In the genomic region with DNA sequence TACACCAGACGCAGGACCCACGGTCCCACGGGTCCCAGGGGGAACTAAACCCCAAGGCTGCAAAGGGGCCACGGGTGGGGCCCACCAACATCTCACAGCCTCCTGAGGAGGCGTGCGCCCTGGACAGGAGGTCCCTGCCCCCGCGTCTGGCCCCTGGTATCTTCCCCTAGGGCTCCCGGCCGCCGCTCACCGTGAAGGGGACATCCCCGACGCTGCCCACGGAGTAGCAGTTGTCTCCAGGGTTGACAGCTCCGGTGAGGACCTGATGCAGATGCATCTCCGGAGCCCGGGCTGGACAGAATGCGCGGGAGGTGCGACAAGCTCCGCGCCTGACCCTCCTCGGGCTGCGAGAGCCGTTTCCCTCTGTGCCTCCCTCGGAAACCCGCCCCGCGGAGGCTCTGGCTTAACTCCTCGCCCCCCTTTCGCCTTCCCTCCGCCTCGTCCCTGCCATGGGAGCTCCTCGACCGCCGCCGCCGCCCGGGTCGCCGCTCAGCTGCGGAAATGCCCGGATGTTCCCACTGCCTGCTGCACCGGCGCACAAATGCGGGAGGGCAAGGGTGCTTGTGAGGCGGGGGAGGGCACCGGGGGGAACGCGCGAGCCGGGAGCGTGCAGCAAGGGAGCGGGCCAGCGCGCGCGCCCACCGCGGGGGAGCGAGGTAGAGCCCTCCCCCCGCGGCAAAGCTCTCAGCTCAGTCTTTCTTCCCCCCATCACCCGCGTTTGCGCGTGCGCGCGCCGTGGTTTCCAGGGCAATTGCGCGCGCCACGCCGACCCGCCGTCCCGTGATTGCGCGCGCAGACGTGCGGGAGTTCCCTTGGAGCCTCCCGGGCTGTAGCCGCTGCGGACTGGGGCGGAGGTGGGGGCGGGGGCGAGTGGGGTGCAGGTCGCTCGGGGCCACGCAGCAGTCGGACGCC, we compare ENCODE assay signal across 1 cellular context.
TF ChIP-seq lines count a peak whose summit lies in the region.

A gene with protein sequence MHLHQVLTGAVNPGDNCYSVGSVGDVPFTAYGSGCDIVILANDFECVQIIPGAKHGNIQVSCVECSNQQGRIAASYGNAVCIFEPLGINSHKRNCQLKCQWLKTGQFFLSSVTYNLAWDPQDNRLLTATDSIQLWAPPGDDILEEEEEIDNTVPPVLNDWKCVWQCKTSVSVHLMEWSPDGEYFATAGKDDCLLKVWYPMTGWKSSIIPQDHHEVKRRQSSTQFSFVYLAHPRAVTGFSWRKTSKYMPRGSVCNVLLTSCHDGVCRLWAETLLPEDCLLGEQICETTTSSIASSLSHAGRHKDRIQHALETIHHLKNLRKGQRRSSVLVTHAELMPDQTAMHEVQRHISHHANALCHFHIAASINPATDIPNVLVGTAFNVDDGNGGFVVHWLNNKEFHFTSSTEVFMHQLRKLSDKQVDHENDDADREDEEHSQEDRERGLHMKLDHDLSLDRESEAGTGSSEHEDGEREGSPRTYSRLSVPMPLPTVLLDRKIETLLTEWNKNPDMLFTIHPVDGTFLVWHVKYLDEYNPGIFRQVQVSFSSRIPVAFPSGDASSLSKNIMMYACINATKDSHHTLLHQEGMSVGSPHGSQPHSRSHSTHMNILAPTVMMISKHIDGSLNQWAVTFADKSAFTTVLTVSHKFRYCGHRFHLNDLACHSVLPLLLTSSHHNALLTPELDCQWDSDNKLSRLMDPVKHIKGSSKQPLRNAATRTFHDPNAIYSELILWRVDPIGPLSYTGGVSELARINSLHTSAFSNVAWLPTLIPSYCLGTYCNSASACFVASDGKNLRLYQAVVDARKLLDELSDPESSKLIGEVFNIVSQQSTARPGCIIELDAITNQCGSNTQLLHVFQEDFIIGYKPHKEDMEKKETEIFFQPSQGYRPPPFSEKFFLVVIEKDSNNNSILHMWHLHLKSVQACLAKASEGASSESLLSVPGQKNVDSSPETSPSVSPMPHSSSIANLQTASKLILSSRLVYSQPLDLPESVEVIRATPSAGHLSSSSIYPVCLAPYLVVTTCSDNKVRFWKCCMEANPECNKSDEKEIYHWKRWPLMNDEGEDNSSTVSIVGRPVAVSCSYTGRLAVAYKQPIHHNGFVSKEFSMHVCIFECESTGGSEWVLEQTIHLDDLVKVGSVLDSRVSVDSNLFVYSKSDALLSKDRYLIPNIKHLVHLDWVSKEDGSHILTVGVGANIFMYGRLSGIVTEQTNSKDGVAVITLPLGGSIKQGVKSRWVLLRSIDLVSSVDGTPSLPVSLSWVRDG (N-terminal part only) (minus strand): TSS at position 503 of the 912 bp plus-strand sequence. CDS start 226 bp downstream, at position 277.

TF ChIP-seq in HepG2, 621 proteins besides CTCF, POLR2A, EP300 and RAD21 (continued from another document and continues in another):
- TF ChIP-seq, protein P1, sequence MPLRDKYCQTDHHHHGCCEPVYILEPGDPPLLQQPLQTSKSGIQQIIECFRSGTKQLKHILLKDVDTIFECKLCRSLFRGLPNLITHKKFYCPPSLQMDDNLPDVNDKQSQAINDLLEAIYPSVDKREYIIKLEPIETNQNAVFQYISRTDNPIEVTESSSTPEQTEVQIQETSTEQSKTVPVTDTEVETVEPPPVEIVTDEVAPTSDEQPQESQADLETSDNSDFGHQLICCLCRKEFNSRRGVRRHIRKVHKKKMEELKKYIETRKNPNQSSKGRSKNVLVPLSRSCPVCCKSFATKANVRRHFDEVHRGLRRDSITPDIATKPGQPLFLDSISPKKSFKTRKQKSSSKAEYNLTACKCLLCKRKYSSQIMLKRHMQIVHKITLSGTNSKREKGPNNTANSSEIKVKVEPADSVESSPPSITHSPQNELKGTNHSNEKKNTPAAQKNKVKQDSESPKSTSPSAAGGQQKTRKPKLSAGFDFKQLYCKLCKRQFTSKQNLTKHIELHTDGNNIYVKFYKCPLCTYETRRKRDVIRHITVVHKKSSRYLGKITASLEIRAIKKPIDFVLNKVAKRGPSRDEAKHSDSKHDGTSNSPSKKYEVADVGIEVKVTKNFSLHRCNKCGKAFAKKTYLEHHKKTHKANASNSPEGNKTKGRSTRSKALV (CRISPR knock-in tag; IDR thresholded peaks at IDR 0.05) = 0 out of 2 replicates have a peak, but pooled peaks have one; percentile 11
- peak; percentile 21; the same call in 1 of the 2 replicates for TF ChIP-seq MED1 (CRISPR knock-in tag; IDR thresholded peaks at IDR 0.05)
- no peak for TF ChIP-seq SOX6 (IDR thresholded peaks at IDR 0.05)
- peak; percentile 34; the same call in 1 of the 2 replicates for TF ChIP-seq SOX6 (CRISPR knock-in tag; IDR thresholded peaks at IDR 0.05)
- TF ChIP-seq CENPT (CRISPR knock-in tag; IDR thresholded peaks at IDR 0.05; ENCODE audit: low read depth) = 0 out of 2 replicates have a peak, but pooled peaks have one; percentile 32
- TF ChIP-seq POLR2AphosphoS5 (IDR thresholded peaks at IDR 0.05; ENCODE audit: low read depth, low read length) = peak; percentile 48
- TF ChIP-seq CREB1 (IDR thresholded peaks at IDR 0.05) = no peak
- no peak for TF ChIP-seq CREB1 (CRISPR knock-in tag; IDR thresholded peaks at IDR 0.05)
- TF ChIP-seq MTF2 (CRISPR knock-in tag; IDR thresholded peaks at IDR 0.05; ENCODE audit: borderline replicate concordance) = no peak
- peak; percentile 55 for TF ChIP-seq ZNF501 (CRISPR knock-in tag; IDR thresholded peaks at IDR 0.05)
- TF ChIP-seq THYN1 (CRISPR knock-in tag; IDR thresholded peaks at IDR 0.05; ENCODE audit: borderline replicate concordance, low read depth) = no peak
- peak; percentile 77; the same call in 1 of the 2 replicates for TF ChIP-seq ZNF619 (CRISPR knock-in tag; IDR thresholded peaks at IDR 0.05)
- 0 out of 2 replicates have a peak, but pooled peaks have one; percentile 19 for TF ChIP-seq ZNF556 (CRISPR knock-in tag; IDR thresholded peaks at IDR 0.05; ENCODE audit: borderline replicate concordance)
- TF ChIP-seq, protein P2, sequence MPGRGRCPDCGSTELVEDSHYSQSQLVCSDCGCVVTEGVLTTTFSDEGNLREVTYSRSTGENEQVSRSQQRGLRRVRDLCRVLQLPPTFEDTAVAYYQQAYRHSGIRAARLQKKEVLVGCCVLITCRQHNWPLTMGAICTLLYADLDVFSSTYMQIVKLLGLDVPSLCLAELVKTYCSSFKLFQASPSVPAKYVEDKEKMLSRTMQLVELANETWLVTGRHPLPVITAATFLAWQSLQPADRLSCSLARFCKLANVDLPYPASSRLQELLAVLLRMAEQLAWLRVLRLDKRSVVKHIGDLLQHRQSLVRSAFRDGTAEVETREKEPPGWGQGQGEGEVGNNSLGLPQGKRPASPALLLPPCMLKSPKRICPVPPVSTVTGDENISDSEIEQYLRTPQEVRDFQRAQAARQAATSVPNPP (CRISPR knock-in tag; IDR thresholded peaks at IDR 0.05) = no peak
- TF ChIP-seq ZFP82 (CRISPR knock-in tag; IDR thresholded peaks at IDR 0.05; ENCODE audit: borderline replicate concordance) = no peak
- no peak for TF ChIP-seq AKAP8 (CRISPR knock-in tag; IDR thresholded peaks at IDR 0.05)
- TF ChIP-seq BHLHE40 (IDR thresholded peaks at IDR 0.05; ENCODE audit: low read length) = 0 out of 2 replicates have a peak, but pooled peaks have one; percentile 15
- TF ChIP-seq KLF11 (CRISPR knock-in tag; IDR thresholded peaks at IDR 0.05) = no peak
- peak; percentile 72 for TF ChIP-seq RBM39 (IDR thresholded peaks at IDR 0.05; ENCODE audit: low read depth, low read length, poor library complexity, severe bottlenecking)
- no peak for TF ChIP-seq NONO (IDR thresholded peaks at IDR 0.05)
- peak; percentile 87 for TF ChIP-seq NONO (CRISPR knock-in tag; conservative IDR thresholded peaks at IDR 0.05)
- no peak for TF ChIP-seq ZNF3 (CRISPR knock-in tag; IDR thresholded peaks at IDR 0.05)
- TF ChIP-seq HDAC1 (CRISPR knock-in tag; IDR thresholded peaks at IDR 0.05) = peak; percentile 74
- no peak for TF ChIP-seq ZNF737 (CRISPR knock-in tag; IDR thresholded peaks at IDR 0.05; ENCODE audit: borderline replicate concordance)
- peak; percentile 79 for TF ChIP-seq SPEN (CRISPR knock-in tag; IDR thresholded peaks at IDR 0.05; ENCODE audit: low read depth)
- TF ChIP-seq ZBTB1 (CRISPR knock-in tag; IDR thresholded peaks at IDR 0.05; ENCODE audit: borderline replicate concordance) = no peak
- peak; percentile 40; the same call in 1 of the 2 replicates for TF ChIP-seq MYC (CRISPR knock-in tag; IDR thresholded peaks at IDR 0.05; ENCODE audit: borderline replicate concordance)
- TF ChIP-seq POGZ (CRISPR knock-in tag; IDR thresholded peaks at IDR 0.05) = peak; percentile 37; the same call in 1 of the 2 replicates
- TF ChIP-seq, protein P3, sequence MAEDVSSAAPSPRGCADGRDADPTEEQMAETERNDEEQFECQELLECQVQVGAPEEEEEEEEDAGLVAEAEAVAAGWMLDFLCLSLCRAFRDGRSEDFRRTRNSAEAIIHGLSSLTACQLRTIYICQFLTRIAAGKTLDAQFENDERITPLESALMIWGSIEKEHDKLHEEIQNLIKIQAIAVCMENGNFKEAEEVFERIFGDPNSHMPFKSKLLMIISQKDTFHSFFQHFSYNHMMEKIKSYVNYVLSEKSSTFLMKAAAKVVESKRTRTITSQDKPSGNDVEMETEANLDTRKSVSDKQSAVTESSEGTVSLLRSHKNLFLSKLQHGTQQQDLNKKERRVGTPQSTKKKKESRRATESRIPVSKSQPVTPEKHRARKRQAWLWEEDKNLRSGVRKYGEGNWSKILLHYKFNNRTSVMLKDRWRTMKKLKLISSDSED (CRISPR knock-in tag; IDR thresholded peaks at IDR 0.05) = 0 out of 2 replicates have a peak, but pooled peaks have one; percentile 26
- TF ChIP-seq, protein P4, sequence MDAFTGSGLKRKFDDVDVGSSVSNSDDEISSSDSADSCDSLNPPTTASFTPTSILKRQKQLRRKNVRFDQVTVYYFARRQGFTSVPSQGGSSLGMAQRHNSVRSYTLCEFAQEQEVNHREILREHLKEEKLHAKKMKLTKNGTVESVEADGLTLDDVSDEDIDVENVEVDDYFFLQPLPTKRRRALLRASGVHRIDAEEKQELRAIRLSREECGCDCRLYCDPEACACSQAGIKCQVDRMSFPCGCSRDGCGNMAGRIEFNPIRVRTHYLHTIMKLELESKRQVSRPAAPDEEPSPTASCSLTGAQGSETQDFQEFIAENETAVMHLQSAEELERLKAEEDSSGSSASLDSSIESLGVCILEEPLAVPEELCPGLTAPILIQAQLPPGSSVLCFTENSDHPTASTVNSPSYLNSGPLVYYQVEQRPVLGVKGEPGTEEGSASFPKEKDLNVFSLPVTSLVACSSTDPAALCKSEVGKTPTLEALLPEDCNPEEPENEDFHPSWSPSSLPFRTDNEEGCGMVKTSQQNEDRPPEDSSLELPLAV (CRISPR knock-in tag; conservative IDR thresholded peaks at IDR 0.05; ENCODE audit: low read depth) = no peak
- TF ChIP-seq REPIN1 (CRISPR knock-in tag; IDR thresholded peaks at IDR 0.05; ENCODE audit: borderline replicate concordance, low read depth) = peak; percentile 27
- no peak for TF ChIP-seq SP140L (CRISPR knock-in tag; IDR thresholded peaks at IDR 0.05; ENCODE audit: borderline replicate concordance)
- peak; percentile 80; the same call in 1 of the 2 replicates for TF ChIP-seq ZFP41 (CRISPR knock-in tag; IDR thresholded peaks at IDR 0.05; ENCODE audit: borderline replicate concordance)
- TF ChIP-seq CHCHD3 (CRISPR knock-in tag; IDR thresholded peaks at IDR 0.05) = no peak
- TF ChIP-seq ZNF749 (CRISPR knock-in tag; IDR thresholded peaks at IDR 0.05; ENCODE audit: borderline replicate concordance) = no peak
- TF ChIP-seq, protein P5, sequence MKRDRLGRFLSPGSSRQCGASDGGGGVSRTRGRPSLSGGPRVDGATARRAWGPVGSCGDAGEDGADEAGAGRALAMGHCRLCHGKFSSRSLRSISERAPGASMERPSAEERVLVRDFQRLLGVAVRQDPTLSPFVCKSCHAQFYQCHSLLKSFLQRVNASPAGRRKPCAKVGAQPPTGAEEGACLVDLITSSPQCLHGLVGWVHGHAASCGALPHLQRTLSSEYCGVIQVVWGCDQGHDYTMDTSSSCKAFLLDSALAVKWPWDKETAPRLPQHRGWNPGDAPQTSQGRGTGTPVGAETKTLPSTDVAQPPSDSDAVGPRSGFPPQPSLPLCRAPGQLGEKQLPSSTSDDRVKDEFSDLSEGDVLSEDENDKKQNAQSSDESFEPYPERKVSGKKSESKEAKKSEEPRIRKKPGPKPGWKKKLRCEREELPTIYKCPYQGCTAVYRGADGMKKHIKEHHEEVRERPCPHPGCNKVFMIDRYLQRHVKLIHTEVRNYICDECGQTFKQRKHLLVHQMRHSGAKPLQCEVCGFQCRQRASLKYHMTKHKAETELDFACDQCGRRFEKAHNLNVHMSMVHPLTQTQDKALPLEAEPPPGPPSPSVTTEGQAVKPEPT (CRISPR knock-in tag; IDR thresholded peaks at IDR 0.05; ENCODE audit: low read depth) = no peak; the same call in 1 of the 2 replicates
- peak; percentile 17; the same call in 1 of the 2 replicates for TF ChIP-seq KDM3A (CRISPR knock-in tag; IDR thresholded peaks at IDR 0.05; ENCODE audit: low read depth)
- no peak for TF ChIP-seq FOXK1 (CRISPR knock-in tag; IDR thresholded peaks at IDR 0.05; ENCODE audit: borderline replicate concordance, low read depth)
- no peak for TF ChIP-seq U2AF2 (IDR thresholded peaks at IDR 0.05; ENCODE audit: low read depth, low read length)
- TF ChIP-seq, protein P6, sequence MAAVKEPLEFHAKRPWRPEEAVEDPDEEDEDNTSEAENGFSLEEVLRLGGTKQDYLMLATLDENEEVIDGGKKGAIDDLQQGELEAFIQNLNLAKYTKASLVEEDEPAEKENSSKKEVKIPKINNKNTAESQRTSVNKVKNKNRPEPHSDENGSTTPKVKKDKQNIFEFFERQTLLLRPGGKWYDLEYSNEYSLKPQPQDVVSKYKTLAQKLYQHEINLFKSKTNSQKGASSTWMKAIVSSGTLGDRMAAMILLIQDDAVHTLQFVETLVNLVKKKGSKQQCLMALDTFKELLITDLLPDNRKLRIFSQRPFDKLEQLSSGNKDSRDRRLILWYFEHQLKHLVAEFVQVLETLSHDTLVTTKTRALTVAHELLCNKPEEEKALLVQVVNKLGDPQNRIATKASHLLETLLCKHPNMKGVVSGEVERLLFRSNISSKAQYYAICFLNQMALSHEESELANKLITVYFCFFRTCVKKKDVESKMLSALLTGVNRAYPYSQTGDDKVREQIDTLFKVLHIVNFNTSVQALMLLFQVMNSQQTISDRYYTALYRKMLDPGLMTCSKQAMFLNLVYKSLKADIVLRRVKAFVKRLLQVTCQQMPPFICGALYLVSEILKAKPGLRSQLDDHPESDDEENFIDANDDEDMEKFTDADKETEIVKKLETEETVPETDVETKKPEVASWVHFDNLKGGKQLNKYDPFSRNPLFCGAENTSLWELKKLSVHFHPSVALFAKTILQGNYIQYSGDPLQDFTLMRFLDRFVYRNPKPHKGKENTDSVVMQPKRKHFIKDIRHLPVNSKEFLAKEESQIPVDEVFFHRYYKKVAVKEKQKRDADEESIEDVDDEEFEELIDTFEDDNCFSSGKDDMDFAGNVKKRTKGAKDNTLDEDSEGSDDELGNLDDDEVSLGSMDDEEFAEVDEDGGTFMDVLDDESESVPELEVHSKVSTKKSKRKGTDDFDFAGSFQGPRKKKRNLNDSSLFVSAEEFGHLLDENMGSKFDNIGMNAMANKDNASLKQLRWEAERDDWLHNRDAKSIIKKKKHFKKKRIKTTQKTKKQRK (IDR thresholded peaks at IDR 0.05; ENCODE audit: low read length) = no peak
- peak; percentile 62 for TF ChIP-seq PTBP1 (IDR thresholded peaks at IDR 0.05; ENCODE audit: low read depth, low read length, poor library complexity, severe bottlenecking)
